10 cellular contexts compared by ENCODE assay signal in the genomic region with DNA sequence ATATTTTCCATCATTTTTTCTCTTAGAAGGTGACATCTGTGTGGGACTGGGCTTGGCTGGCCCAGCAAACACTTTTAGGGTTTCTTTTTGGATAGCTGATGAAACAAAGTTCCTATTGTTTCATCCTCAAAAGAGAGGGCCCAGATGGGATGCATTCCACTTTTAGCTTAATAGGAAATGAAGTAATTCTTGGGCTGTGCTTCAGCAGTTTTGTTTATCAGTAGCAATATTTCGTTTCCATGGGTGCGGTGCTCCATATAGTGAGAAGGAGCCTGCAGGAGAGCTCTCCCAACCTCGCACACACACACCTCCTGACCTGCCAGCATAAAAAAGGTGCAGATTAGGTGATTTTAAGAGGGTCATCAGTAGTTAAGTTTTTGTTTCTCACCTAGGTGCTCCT.
DNase-seq lines count a peak whose midpoint lies in the region; TF ChIP-seq lines count a peak whose summit lies in the region.
"Had no signal": no experiment of that assay in that cellular context is flagged by ENCODE, and none has a peak within 500 bp of the region (broad histone marks: within the 10 kb centered on the region; RNA-seq: fewer than 3 reads in every experiment).

No MANE protein-coding gene starts in this region.

- H3K36me3 ChIP-seq in SK-N-SH (replicated peaks in 1 of 2; ENCODE audit: control insufficient read depth in 1 of 2, insufficient read depth in 2 of 2, low read length in 1 of 2) (peaks cover 0 to 7% of the 10 kb centered on the region in 2 experiments), rectal smooth muscle tissue (ENCODE audit: control insufficient read depth, insufficient read depth, low read length) (peaks cover 4% of the 10 kb centered on the region)

- no peaks in the 10 kb centered on the region for H4K20me1 ChIP-seq in SK-N-SH (ENCODE audit: insufficient read depth)

- H3K27me3 ChIP-seq in SK-N-SH (ENCODE audit: insufficient read depth): no peaks in the 10 kb centered on the region
- no peaks in the 10 kb centered on the region for H3K27me3 ChIP-seq in rectal smooth muscle tissue (ENCODE audit: control insufficient read depth, insufficient read depth, low read length)

- TF ChIP-seq RAD21 in SK-N-SH (IDR thresholded peaks at IDR 0.05; ENCODE audit: low read length): no peak

- peak overlapping the region in 1 of 2 experiments; percentile 68; a peak in 3 of 4 replicates for H3K27ac ChIP-seq in SK-N-SH (ENCODE audit: low read depth in 2 of 2, low read length in 1 of 2)
- peak overlapping the region; percentile 49 for H3K27ac ChIP-seq in rectal smooth muscle tissue (ENCODE audit: low read depth, low read length)
- H3K27ac ChIP-seq: KMS-11 had no signal

- no peaks in the 10 kb centered on the region for H3K9me2 ChIP-seq in SK-N-SH

- no peak overlapping the region for H2AFZ ChIP-seq in SK-N-SH (ENCODE audit: low read depth)

- H3K4me3 ChIP-seq in SK-N-SH (ENCODE audit: low read depth in 2 of 2, low read length in 1 of 2) (no peak overlapping the region), rectal smooth muscle tissue (ENCODE audit: low read length) (no peak overlapping the region)

- DNase-seq in EH (ENCODE audit: low read depth) (peak; percentile 85), SK-N-SH (no peak), foreskin melanocyte (peak; percentile 74), NCI-H345 (lab: John Stamatoyannopoulos, UW) (no peak), SIG-M5 treated with dmso at 0.1 percent for 504 hours (lab: John Stamatoyannopoulos, UW; ENCODE audit: unreplicated experiment) (no peak), NCI-H774 (lab: John Stamatoyannopoulos, UW) (no peak)
- DNase-seq in activated CD8-positive, alpha-beta memory T cell treated with anti-CD3 and anti-CD28 coated beads, Interleukin-2, amount 50 U/mL, for 4 hours: no peak
- DNase-seq: substantia nigra had no signal

- CTCF ChIA-PET in SK-N-SH (lab: Yijun Ruan, JAX): interaction anchor here (1.4 kb wide), 1 partner anchor 23 kb away, joined by 8 read pairs; no protein-coding TSS in a partner anchor

- no peaks in the 10 kb centered on the region for H3F3A ChIP-seq in SK-N-SH (replicated peaks; ENCODE audit: insufficient read depth)

- no peak for TF ChIP-seq EP300 in SK-N-SH (IDR thresholded peaks at IDR 0.05; ENCODE audit: borderline replicate concordance in 1 of 2, low read depth in 1 of 2, low read length in 1 of 2)

- no peak for TF ChIP-seq CTCF in SK-N-SH (IDR thresholded peaks at IDR 0.05)

- WGBS in SK-N-SH (ENCODE audit: low lambda C conversion rate): 85% methylated on average over 3 of the region's 3 CpGs

- H3K79me2 ChIP-seq in SK-N-SH (ENCODE audit: insufficient read depth): no peaks in the 10 kb centered on the region

- POLR2A ChIA-PET in SK-N-SH (lab: Yijun Ruan, JAX): no interaction called here

- H3K9me3 ChIP-seq in SK-N-SH: no peaks in the 10 kb centered on the region

- H3K9ac ChIP-seq in SK-N-SH (no peak overlapping the region), rectal smooth muscle tissue (ENCODE audit: low read length) (no peak overlapping the region)
- H3K9ac ChIP-seq: KMS-11 had no signal

- H3K4me2 ChIP-seq in SK-N-SH: 0 out of 2 replicates have a peak overlapping the region, but pooled peaks have one; percentile 5
- H3K4me2 ChIP-seq: KMS-11 had no signal

- H3K4me1 ChIP-seq in SK-N-SH (ENCODE audit: control insufficient read depth in 1 of 2, insufficient read depth in 2 of 2, low read depth in 1 of 2, low read length in 1 of 2) (peaks cover 5 to 14% of the 10 kb centered on the region in 2 experiments; a peak in 2 of 4 replicates), rectal smooth muscle tissue (ENCODE audit: control insufficient read depth, insufficient read depth, low read length) (peaks cover 12% of the 10 kb centered on the region)

TF ChIP-seq in SK-N-SH, 30 proteins besides CTCF, POLR2A, EP300 and RAD21 (continues in another document):
- no peak for TF ChIP-seq TAF1 (IDR thresholded peaks at IDR 0.05; ENCODE audit: borderline replicate concordance, low read depth, low read length)
- TF ChIP-seq YY1 (IDR thresholded peaks at IDR 0.05; ENCODE audit: low read depth): no peak
- TF ChIP-seq EZH2phosphoT487 (IDR thresholded peaks at IDR 0.05; ENCODE audit: borderline replicate concordance, low read depth): no peak
- TF ChIP-seq, protein P1, sequence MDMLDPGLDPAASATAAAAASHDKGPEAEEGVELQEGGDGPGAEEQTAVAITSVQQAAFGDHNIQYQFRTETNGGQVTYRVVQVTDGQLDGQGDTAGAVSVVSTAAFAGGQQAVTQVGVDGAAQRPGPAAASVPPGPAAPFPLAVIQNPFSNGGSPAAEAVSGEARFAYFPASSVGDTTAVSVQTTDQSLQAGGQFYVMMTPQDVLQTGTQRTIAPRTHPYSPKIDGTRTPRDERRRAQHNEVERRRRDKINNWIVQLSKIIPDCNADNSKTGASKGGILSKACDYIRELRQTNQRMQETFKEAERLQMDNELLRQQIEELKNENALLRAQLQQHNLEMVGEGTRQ (IDR thresholded peaks at IDR 0.05; ENCODE audit: borderline replicate concordance, low read depth, low read length): no peak
- TF ChIP-seq GATA2 (CRISPR knock-in tag; IDR thresholded peaks at IDR 0.05): no peak
- TF ChIP-seq TEAD4 (IDR thresholded peaks at IDR 0.05; ENCODE audit: borderline replicate concordance, insufficient read depth): no peak
- TF ChIP-seq, protein P2, sequence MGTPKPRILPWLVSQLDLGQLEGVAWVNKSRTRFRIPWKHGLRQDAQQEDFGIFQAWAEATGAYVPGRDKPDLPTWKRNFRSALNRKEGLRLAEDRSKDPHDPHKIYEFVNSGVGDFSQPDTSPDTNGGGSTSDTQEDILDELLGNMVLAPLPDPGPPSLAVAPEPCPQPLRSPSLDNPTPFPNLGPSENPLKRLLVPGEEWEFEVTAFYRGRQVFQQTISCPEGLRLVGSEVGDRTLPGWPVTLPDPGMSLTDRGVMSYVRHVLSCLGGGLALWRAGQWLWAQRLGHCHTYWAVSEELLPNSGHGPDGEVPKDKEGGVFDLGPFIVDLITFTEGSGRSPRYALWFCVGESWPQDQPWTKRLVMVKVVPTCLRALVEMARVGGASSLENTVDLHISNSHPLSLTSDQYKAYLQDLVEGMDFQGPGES (IDR thresholded peaks at IDR 0.05; ENCODE audit: low read depth, low read length): no peak
- no peak for TF ChIP-seq GABPA (IDR thresholded peaks at IDR 0.05; ENCODE audit: low read depth)
- TF ChIP-seq, protein P3, sequence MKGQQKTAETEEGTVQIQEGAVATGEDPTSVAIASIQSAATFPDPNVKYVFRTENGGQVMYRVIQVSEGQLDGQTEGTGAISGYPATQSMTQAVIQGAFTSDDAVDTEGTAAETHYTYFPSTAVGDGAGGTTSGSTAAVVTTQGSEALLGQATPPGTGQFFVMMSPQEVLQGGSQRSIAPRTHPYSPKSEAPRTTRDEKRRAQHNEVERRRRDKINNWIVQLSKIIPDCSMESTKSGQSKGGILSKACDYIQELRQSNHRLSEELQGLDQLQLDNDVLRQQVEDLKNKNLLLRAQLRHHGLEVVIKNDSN (IDR thresholded peaks at IDR 0.05; ENCODE audit: borderline replicate concordance, low read depth): no peak
- no peak for TF ChIP-seq SMC3 (IDR thresholded peaks at IDR 0.05; ENCODE audit: low read depth, low read length)
- TF ChIP-seq, protein P4, sequence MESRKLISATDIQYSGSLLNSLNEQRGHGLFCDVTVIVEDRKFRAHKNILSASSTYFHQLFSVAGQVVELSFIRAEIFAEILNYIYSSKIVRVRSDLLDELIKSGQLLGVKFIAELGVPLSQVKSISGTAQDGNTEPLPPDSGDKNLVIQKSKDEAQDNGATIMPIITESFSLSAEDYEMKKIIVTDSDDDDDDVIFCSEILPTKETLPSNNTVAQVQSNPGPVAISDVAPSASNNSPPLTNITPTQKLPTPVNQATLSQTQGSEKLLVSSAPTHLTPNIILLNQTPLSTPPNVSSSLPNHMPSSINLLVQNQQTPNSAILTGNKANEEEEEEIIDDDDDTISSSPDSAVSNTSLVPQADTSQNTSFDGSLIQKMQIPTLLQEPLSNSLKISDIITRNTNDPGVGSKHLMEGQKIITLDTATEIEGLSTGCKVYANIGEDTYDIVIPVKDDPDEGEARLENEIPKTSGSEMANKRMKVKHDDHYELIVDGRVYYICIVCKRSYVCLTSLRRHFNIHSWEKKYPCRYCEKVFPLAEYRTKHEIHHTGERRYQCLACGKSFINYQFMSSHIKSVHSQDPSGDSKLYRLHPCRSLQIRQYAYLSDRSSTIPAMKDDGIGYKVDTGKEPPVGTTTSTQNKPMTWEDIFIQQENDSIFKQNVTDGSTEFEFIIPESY (IDR thresholded peaks at IDR 0.05; ENCODE audit: borderline replicate concordance, low read depth): no peak
- no peak for TF ChIP-seq NRF1 (IDR thresholded peaks at IDR 0.05; ENCODE audit: low read depth, low read length)
- TF ChIP-seq, protein P5, sequence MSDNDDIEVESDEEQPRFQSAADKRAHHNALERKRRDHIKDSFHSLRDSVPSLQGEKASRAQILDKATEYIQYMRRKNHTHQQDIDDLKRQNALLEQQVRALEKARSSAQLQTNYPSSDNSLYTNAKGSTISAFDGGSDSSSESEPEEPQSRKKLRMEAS (IDR thresholded peaks at IDR 0.05; ENCODE audit: low read depth): no peak
- TF ChIP-seq JUND (IDR thresholded peaks at IDR 0.05): no peak
- TF ChIP-seq, protein P6, sequence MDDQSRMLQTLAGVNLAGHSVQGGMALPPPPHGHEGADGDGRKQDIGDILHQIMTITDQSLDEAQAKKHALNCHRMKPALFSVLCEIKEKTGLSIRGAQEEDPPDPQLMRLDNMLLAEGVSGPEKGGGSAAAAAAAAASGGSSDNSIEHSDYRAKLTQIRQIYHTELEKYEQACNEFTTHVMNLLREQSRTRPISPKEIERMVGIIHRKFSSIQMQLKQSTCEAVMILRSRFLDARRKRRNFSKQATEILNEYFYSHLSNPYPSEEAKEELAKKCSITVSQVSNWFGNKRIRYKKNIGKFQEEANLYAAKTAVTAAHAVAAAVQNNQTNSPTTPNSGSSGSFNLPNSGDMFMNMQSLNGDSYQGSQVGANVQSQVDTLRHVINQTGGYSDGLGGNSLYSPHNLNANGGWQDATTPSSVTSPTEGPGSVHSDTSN (IDR thresholded peaks at IDR 0.05): no peak
- no peak for TF ChIP-seq ELF1 (IDR thresholded peaks at IDR 0.05)

Comparison
In these comparisons a context has a peak if more than half of its experiments do, and no peak if none do; other contexts are left out.
1. DNase-seq: peak in EH (single experiment) and foreskin melanocyte (single experiment); none in SK-N-SH (single experiment), NCI-H345 (single experiment), activated CD8-positive, alpha-beta memory T cell treated with anti-CD3 and anti-CD28 coated beads, Interleukin-2, amount 50 U/mL, for 4 hours (single experiment), SIG-M5 treated with dmso at 0.1 percent for 504 hours (single experiment) and NCI-H774 (single experiment).